Comparison of ENCODE assay signal across 24 cellular contexts in genomic region chr2:50957880-50958279, GRCh38.
A peak's percentile ranks its signal among the peaks of the same experiment; 100 is the strongest.
DNase-seq lines count a peak whose midpoint lies in the region; ATAC-seq and TF ChIP-seq lines count a peak whose summit lies in the region.
"Had no signal": no experiment of that assay in that cellular context is flagged by ENCODE, and none has a peak within 500 bp of the region (broad histone marks: within the 10 kb centered on the region; RNA-seq: fewer than 3 reads in every experiment).

No MANE protein-coding gene starts in this region.

- H3K4me2 ChIP-seq in Loucy (ENCODE audit: low read depth, low read length, poor library complexity, severe bottlenecking) (no peak overlapping the region), smooth muscle cell (no peak overlapping the region), SK-N-SH (no peak overlapping the region)

- H3K36me3 ChIP-seq in Loucy (ENCODE audit: insufficient read depth, low read length) (no peaks in the 10 kb centered on the region), breast epithelium (no peaks in the 10 kb centered on the region), smooth muscle cell (ENCODE audit: low read depth) (no peaks in the 10 kb centered on the region), SK-N-SH (replicated peaks in 1 of 2; ENCODE audit: control insufficient read depth in 1 of 2, insufficient read depth in 2 of 2, low read length in 1 of 2) (no peaks in the 10 kb centered on the region)
- H3K36me3 ChIP-seq: ascending aorta, thoracic aorta had no signal

- H3K4me3 ChIP-seq in Loucy (ENCODE audit: low read length, poor library complexity, severe bottlenecking) (no peak overlapping the region), breast epithelium (peak overlapping the region in 1 of 3 donors; percentile 10), foreskin fibroblast (ENCODE audit: low read depth in 1 of 2, low read length in 2 of 2) (peak overlapping the region in 1 of 2 donors; percentile 11), smooth muscle cell (no peak overlapping the region), SK-N-SH (ENCODE audit: low read depth in 2 of 2, low read length in 1 of 2) (no peak overlapping the region)
- H3K4me3 ChIP-seq: ascending aorta, thoracic aorta had no signal

- H3K79me2 ChIP-seq in Loucy (ENCODE audit: insufficient read depth, low read length): no peaks in the 10 kb centered on the region
- no peaks in the 10 kb centered on the region for H3K79me2 ChIP-seq in smooth muscle cell (ENCODE audit: low read depth)
- H3K79me2 ChIP-seq in SK-N-SH (ENCODE audit: insufficient read depth): no peaks in the 10 kb centered on the region
- H3K79me2 ChIP-seq: parathyroid adenoma had no signal

- CTCF ChIA-PET in SK-N-SH (lab: Yijun Ruan, JAX): interaction anchor here (0.6 to 1.4 kb wide), 2 partner anchors 507 to 1560 kb away, joined by 3 read pairs; no protein-coding TSS in a partner anchor

- no peak for TF ChIP-seq RAD21 in SK-N-SH (IDR thresholded peaks at IDR 0.05; ENCODE audit: low read length)

- POLR2A ChIA-PET in SK-N-SH (lab: Yijun Ruan, JAX): no interaction called here

- no peak for TF ChIP-seq POLR2A in breast epithelium (IDR thresholded peaks at IDR 0.05)

- DNase-seq in breast epithelium (ENCODE audit: low spot score in 2 of 2): no peak
- DNase-seq in foreskin fibroblast: peak; percentile 12 to 68
- no peak for DNase-seq in smooth muscle cell (lab: John Stamatoyannopoulos, UW; ENCODE audit: unreplicated experiment)
- no peak for DNase-seq in SK-N-SH
- no peak for DNase-seq in omental fat pad (ENCODE audit: low spot score)
- DNase-seq in occipital lobe (lab: John Stamatoyannopoulos, UW): no peak
- DNase-seq: activated CD4-positive, alpha-beta T cell treated with anti-CD3 and anti-CD28 coated beads for 48 hours; activated naive CD4-positive, alpha-beta T cell treated with anti-CD3 and anti-CD28 coated beads, Interleukin-2, amount 50 U/mL, for 16 hours; DMS79; effector CD4-positive, alpha-beta T cell; Karpas-422; natural killer cell; NCI-H1048; NCI-H187 treated with DMSO at 0.1 percent for 48 hours; NCI-H226; NCI-H774; Right ventricle myocardium superior; stimulated activated CD4-positive, alpha-beta T cell treated with anti-CD3 and anti-CD28 coated beads, Interleukin-2, amount 100 ng/mL, for 24 hours; stimulated activated naive B cell treated with anti-CD40 and anti-IgM and Interleukin-4, amounts not matched to agents 10 μg/mL and 1 μg/mL and 100 μg/mL, for 72 hours had no signal

- 87% methylated on average over 3 of the region's 3 CpGs for WGBS in smooth muscle cell (ENCODE audit: low lambda C conversion rate)
- WGBS in SK-N-SH (ENCODE audit: low lambda C conversion rate): 68% methylated on average over 3 of the region's 3 CpGs

- no peaks in the 10 kb centered on the region for H4K20me1 ChIP-seq in Loucy (ENCODE audit: insufficient read depth, low read length, poor library complexity, severe bottlenecking)
- H4K20me1 ChIP-seq in smooth muscle cell (ENCODE audit: low read depth): no peaks in the 10 kb centered on the region
- no peaks in the 10 kb centered on the region for H4K20me1 ChIP-seq in SK-N-SH (ENCODE audit: insufficient read depth)

- H3K27me3 ChIP-seq in Loucy (ENCODE audit: insufficient read depth, low read length, poor library complexity, severe bottlenecking): no peaks in the 10 kb centered on the region
- H3K27me3 ChIP-seq in breast epithelium: no peaks in the 10 kb centered on the region
- no peaks in the 10 kb centered on the region for H3K27me3 ChIP-seq in smooth muscle cell (ENCODE audit: low read depth)
- no peaks in the 10 kb centered on the region for H3K27me3 ChIP-seq in SK-N-SH (ENCODE audit: insufficient read depth)
- H3K27me3 ChIP-seq: ascending aorta had no signal

- intact Hi-C loops in breast epithelium (cut with DNase I; ENCODE audit: low total_unique reads): no loop called here

- TF ChIP-seq EP300 in SK-N-SH (IDR thresholded peaks at IDR 0.05; ENCODE audit: borderline replicate concordance in 1 of 2, low read depth in 1 of 2, low read length in 1 of 2): no peak

- H3K9me2 ChIP-seq in Loucy (replicated peaks; ENCODE audit: low read depth, low read length) (no peaks in the 10 kb centered on the region), SK-N-SH (no peaks in the 10 kb centered on the region)

- TF ChIP-seq CTCF in Loucy (conservative IDR thresholded peaks at IDR 0.05; ENCODE audit: low read length) (no peak), breast epithelium (IDR thresholded peaks at IDR 0.05) (no peak), foreskin fibroblast (IDR thresholded peaks at IDR 0.05; ENCODE audit: low read depth, low read length) (no peak), smooth muscle cell (IDR thresholded peaks at IDR 0.05; ENCODE audit: borderline replicate concordance, insufficient read depth, poor library complexity, severe bottlenecking) (no peak), SK-N-SH (IDR thresholded peaks at IDR 0.05) (no peak), omental fat pad (IDR thresholded peaks at IDR 0.05) (no peak)

- ATAC-seq in omental fat pad (ENCODE audit: low FRiP score) (no peak), GM18909 (IDR thresholded peaks at IDR 0.05; ENCODE audit: poor library complexity, unreplicated experiment) (no peak)
- ATAC-seq: natural killer cell; stimulated activated naive B cell treated with anti-CD40 and anti-IgM and Interleukin-4, amounts not matched to agents 10 μg/mL and 1 μg/mL and 100 μg/mL, for 72 hours had no signal

- H3K27ac ChIP-seq in breast epithelium (peak overlapping the region; percentile 38 to 71), smooth muscle cell (ENCODE audit: low read depth) (no peak overlapping the region), SK-N-SH (ENCODE audit: low read depth in 2 of 2, low read length in 1 of 2) (no peak overlapping the region)
- H3K27ac ChIP-seq: ascending aorta, parathyroid adenoma, thoracic aorta had no signal

- H3K9me3 ChIP-seq in Loucy (ENCODE audit: insufficient read depth, low read depth, low read length) (no peaks in the 10 kb centered on the region), breast epithelium (no peaks in the 10 kb centered on the region), smooth muscle cell (replicated peaks; ENCODE audit: low read depth) (no peaks in the 10 kb centered on the region), SK-N-SH (no peaks in the 10 kb centered on the region)
- H3K9me3 ChIP-seq: ascending aorta, thoracic aorta had no signal

- H3K9ac ChIP-seq in Loucy (ENCODE audit: low read depth, low read length, poor library complexity, severe bottlenecking) (no peak overlapping the region), smooth muscle cell (ENCODE audit: low read depth) (no peak overlapping the region), SK-N-SH (no peak overlapping the region)
- H3K9ac ChIP-seq: parathyroid adenoma had no signal

- H3F3A ChIP-seq in Loucy (ENCODE audit: low read depth) (no peaks in the 10 kb centered on the region), smooth muscle cell (ENCODE audit: low read depth) (no peaks in the 10 kb centered on the region), SK-N-SH (replicated peaks; ENCODE audit: insufficient read depth) (no peaks in the 10 kb centered on the region)

- 0 out of 2 replicates have a peak overlapping the region, but pooled peaks have one; percentile 48 for H2AFZ ChIP-seq in Loucy (ENCODE audit: low read length)
- H2AFZ ChIP-seq in smooth muscle cell (ENCODE audit: low read depth): peak overlapping the region; percentile 13
- no peak overlapping the region for H2AFZ ChIP-seq in SK-N-SH (ENCODE audit: low read depth)
- H2AFZ ChIP-seq: parathyroid adenoma had no signal

- H3K4me1 ChIP-seq in Loucy (ENCODE audit: insufficient read depth, low read length, poor library complexity, severe bottlenecking) (no peaks in the 10 kb centered on the region), breast epithelium (peaks cover 0 to 5% of the 10 kb centered on the region in 2 donors), smooth muscle cell (ENCODE audit: low read depth) (no peaks in the 10 kb centered on the region), SK-N-SH (ENCODE audit: control insufficient read depth in 1 of 2, insufficient read depth in 2 of 2, low read depth in 1 of 2, low read length in 1 of 2) (peaks cover 0 to 11% of the 10 kb centered on the region in 2 experiments; a peak in 2 of 4 replicates)
- H3K4me1 ChIP-seq: ascending aorta, parathyroid adenoma had no signal

TF ChIP-seq in SK-N-SH, 30 proteins besides CTCF, POLR2A, EP300 and RAD21:
- TF ChIP-seq MXI1 (IDR thresholded peaks at IDR 0.05; ENCODE audit: low read depth, low read length) (no peak), FOXJ3 (CRISPR knock-in tag; IDR thresholded peaks at IDR 0.05) (no peak), SIN3A (IDR thresholded peaks at IDR 0.05; ENCODE audit: borderline replicate concordance, low read depth, low read length) (no peak), TEAD4 (IDR thresholded peaks at IDR 0.05; ENCODE audit: borderline replicate concordance, insufficient read depth) (no peak)

Comparison
In these comparisons a context has a peak if more than half of its experiments do, and no peak if none do; other contexts are left out.
1. DNase-seq: peak in foreskin fibroblast (2 of 2); none in breast epithelium (0 of 2), smooth muscle cell (single experiment), SK-N-SH (single experiment), omental fat pad (single experiment) and occipital lobe (single experiment).
2. H3K27ac ChIP-seq: peak in breast epithelium (2 of 2); none in smooth muscle cell (single experiment) and SK-N-SH (0 of 2).